In genomic region chr10:75187961-75188426, GRCh38 we compare ENCODE assay signal across 8 cellular contexts. TPM values are rescaled to one million over a fixed set of nuclear protein-coding genes. Genes with fewer than 3 reads are reported as not detected.
DNase-seq lines count a peak whose midpoint lies in the region; ATAC-seq and TF ChIP-seq lines count a peak whose summit lies in the region.

No MANE protein-coding gene starts in this region.

- H3K36me3 ChIP-seq in mucosa of descending colon (ENCODE audit: low read depth), result no peaks in the 10 kb centered on the region

- H3K27ac ChIP-seq in epithelial cell of prostate, result peak overlapping the region; percentile 79

- H3K4me3 Mint-ChIP-seq in stimulated activated naive CD8-positive, alpha-beta T cell treated with anti-CD3 and anti-CD28 coated beads, Interleukin-15, amount 100 ng/mL, for 72 hours, result no peak overlapping the region

- H3K4me3 ChIP-seq in mucosa of descending colon, result no peak overlapping the region

- peak overlapping the region; percentile 54 to 72 for H3K27ac Mint-ChIP-seq in stimulated activated naive CD8-positive, alpha-beta T cell treated with anti-CD3 and anti-CD28 coated beads, Interleukin-15, amount 100 ng/mL, for 72 hours

- no peaks in the 10 kb centered on the region for H3K27me3 Mint-ChIP-seq in stimulated activated naive CD8-positive, alpha-beta T cell treated with anti-CD3 and anti-CD28 coated beads, Interleukin-15, amount 100 ng/mL, for 72 hours

- no peaks in the 10 kb centered on the region for H3K9me3 Mint-ChIP-seq in stimulated activated naive CD8-positive, alpha-beta T cell treated with anti-CD3 and anti-CD28 coated beads, Interleukin-15, amount 100 ng/mL, for 72 hours

- H3K4me1 ChIP-seq in mucosa of descending colon (ENCODE audit: low read depth), result peaks cover 30% of the 10 kb centered on the region

- H3K4me1 Mint-ChIP-seq in stimulated activated naive CD8-positive, alpha-beta T cell treated with anti-CD3 and anti-CD28 coated beads, Interleukin-15, amount 100 ng/mL, for 72 hours, result peaks cover 23% of the 10 kb centered on the region

- ATAC-seq in GM21825 (IDR thresholded peaks at IDR 0.05; ENCODE audit: unreplicated experiment), result peak; percentile 55
- ATAC-seq in mucosa of descending colon, result peak; percentile 84
- ATAC-seq in stimulated activated naive CD8-positive, alpha-beta T cell treated with anti-CD3 and anti-CD28 coated beads, Interleukin-15, amount 100 ng/mL, for 72 hours, result peak; percentile 94
- no peak for ATAC-seq in GM19023 (IDR thresholded peaks at IDR 0.05; ENCODE audit: unreplicated experiment)

- DNase-seq in CD1c-positive myeloid dendritic cell (ENCODE audit: extremely low spot score) (peak; percentile 71), NCI-H226 (peak; percentile 21), epithelial cell of prostate (ENCODE audit: low read depth, low spot score) (peak; percentile 79), mucosa of descending colon (peak in 2 of 3 donors; percentile 56 to 67)
- DNase-seq in activated CD8-positive, alpha-beta memory T cell treated with anti-CD3 and anti-CD28 coated beads for 4 hours (ENCODE audit: low read depth in 2 of 2), result peak; percentile 31 to 57
- DNase-seq in stimulated activated naive CD8-positive, alpha-beta T cell treated with anti-CD3 and anti-CD28 coated beads, Interleukin-15, amount 100 ng/mL, for 72 hours, result peak; percentile 48 to 66

- H3K9me3 ChIP-seq in mucosa of descending colon, result no peaks in the 10 kb centered on the region

- intact Hi-C loops in mucosa of descending colon (cut with DNase I, micrococcal nuclease), result no loop called here

- peak; percentile 79 for TF ChIP-seq CTCF in mucosa of descending colon (IDR thresholded peaks at IDR 0.05)

RNA-seq across cellular contexts. Expression of gene VDAC2, which starts 22.6 kb away (rescaled TPM):
- 100 to 1,000 TPM; 265 to 296 (median 284) TPM for total RNA-seq in mucosa of descending colon

RNA-seq across cellular contexts. Expression of gene COMTD1, which starts 47.8 kb away (rescaled TPM):
- 10 to 100 TPM; 42.9 to 76.3 (median 72.3) TPM for total RNA-seq in mucosa of descending colon

Comparison
In these comparisons a context has a peak if more than half of its experiments do, and no peak if none do; other contexts are left out.
1. DNase-seq: peak in every context shown above with its lines; median percentile 79 in epithelial cell of prostate; 71 in CD1c-positive myeloid dendritic cell; 62 in mucosa of descending colon; 57 in stimulated activated naive CD8-positive, alpha-beta T cell treated with anti-CD3 and anti-CD28 coated beads, Interleukin-15, amount 100 ng/mL, for 72 hours; 44 in activated CD8-positive, alpha-beta memory T cell treated with anti-CD3 and anti-CD28 coated beads for 4 hours; 21 in NCI-H226.